1 cellular context compared by ENCODE assay signal in genomic region chr1:50973255-50973654, GRCh38.
A peak's percentile ranks its signal among the peaks of the same experiment; 100 is the strongest.
TF ChIP-seq lines count a peak whose summit lies in the region.

No MANE protein-coding gene starts in this region.

TF ChIP-seq in HEK293, 187 proteins besides CTCF, POLR2A, EP300 and RAD21 (continued from another document):
- 0 out of 2 replicates have a peak, but pooled peaks have one; percentile 24 for TF ChIP-seq MYNN (tag by site-specific recombination; IDR thresholded peaks at IDR 0.05; ENCODE audit: borderline replicate concordance)
